ENCODE assay signal across 1 cellular context in genomic region chr18:36274296-36274695, GRCh38.
TF ChIP-seq lines count a peak whose summit lies in the region.

No MANE protein-coding gene starts in this region.

TF ChIP-seq in K562, 482 proteins besides CTCF, POLR2A, EP300 and RAD21:
- TF ChIP-seq NFIC (IDR thresholded peaks at IDR 0.05): peak; percentile 54
- no peak for TF ChIP-seq BMI1 (IDR thresholded peaks at IDR 0.05; ENCODE audit: low read length)
- TF ChIP-seq THRB (CRISPR knock-in tag; conservative IDR thresholded peaks at IDR 0.05): no peak
- TF ChIP-seq ELF2 (CRISPR knock-in tag; IDR thresholded peaks at IDR 0.05): no peak
- no peak for TF ChIP-seq KLF13 (tag; IDR thresholded peaks at IDR 0.05; ENCODE audit: borderline replicate concordance, low read depth)
- no peak for TF ChIP-seq SMAD1 (IDR thresholded peaks at IDR 0.05; ENCODE audit: low read depth, low read length, partially characterized antibody)
- TF ChIP-seq KDM1A (IDR thresholded peaks at IDR 0.05): no peak
TF ChIP-seq in K562: peak in this region for 1.
